ENCODE assay signal across 7 cellular contexts in genomic region chr11:73152861-73153483, GRCh38. TPM values are rescaled to one million over a fixed set of nuclear protein-coding genes. Genes with fewer than 3 reads are reported as not detected.
DNase-seq lines count a peak whose midpoint lies in the region; ATAC-seq and TF ChIP-seq lines count a peak whose summit lies in the region.

No MANE protein-coding gene starts in this region.

- no peaks in the 10 kb centered on the region for H3K9me2 ChIP-seq in PC-3 (replicated peaks; ENCODE audit: low read length)

- H3K4me3 ChIP-seq in PC-3 (ENCODE audit: low read length) (no peak overlapping the region), thyroid gland (replicated peaks in 1 of 3) (no peak overlapping the region)

- H3K27ac ChIP-seq in PC-3 (ENCODE audit: low read length) (no peak overlapping the region), thyroid gland (peak overlapping the region; percentile 8 to 29 (median 22))

- H3K9me3 ChIP-seq in PC-3 (ENCODE audit: low read length) (no peaks in the 10 kb centered on the region), thyroid gland (no peaks in the 10 kb centered on the region)

- POLR2A ChIA-PET in PC-3 (lab: Charles Lee; ENCODE audit: unreplicated experiment) = no interaction called here

- peak; percentile 16 for DNase-seq in PC-3
- DNase-seq in effector memory CD8-positive, alpha-beta T cell = peak; percentile 14 to 27 (median 25)
- peak; percentile 26 to 32 for DNase-seq in thyroid gland
- no peak for DNase-seq in NCI-H1092 treated with DMSO at 0.1 percent for 48 hours (lab: John Stamatoyannopoulos, UW)
- no peak for DNase-seq in EL

- peak; percentile 68 for ATAC-seq in HG02973 (IDR thresholded peaks at IDR 0.05; ENCODE audit: unreplicated experiment)
- peak; percentile 86 for ATAC-seq in PC-3
- peak; percentile 85 for ATAC-seq in effector memory CD8-positive, alpha-beta T cell (replicated peaks)

- H3K9me3 Mint-ChIP-seq in effector memory CD8-positive, alpha-beta T cell = no peaks in the 10 kb centered on the region

- peak overlapping the region; percentile 83 to 89 for H3K27ac Mint-ChIP-seq in effector memory CD8-positive, alpha-beta T cell

- no peak overlapping the region for H3K9ac ChIP-seq in PC-3 (ENCODE audit: low read length)

- H2AFZ ChIP-seq in PC-3 (ENCODE audit: low read length) = no peak overlapping the region

- WGBS in thyroid gland, 2 donors = 73 to 76% methylated on average over 6 of the region's 6 CpGs

- TF ChIP-seq CTCF in PC-3 (conservative IDR thresholded peaks at IDR 0.05; ENCODE audit: low read depth, low read length) (no peak), thyroid gland (IDR thresholded peaks at IDR 0.05) (no peak)

- intact Hi-C loops in PC-3 (cut with micrococcal nuclease) = no loop called here
- intact Hi-C loops in thyroid gland (cut with DNase I) = no loop called here

- H3K36me3 Mint-ChIP-seq in effector memory CD8-positive, alpha-beta T cell (ENCODE audit: insufficient read depth) = peaks cover 3% of the 10 kb centered on the region

- H3K36me3 ChIP-seq in PC-3 (ENCODE audit: low read depth, low read length) (no peaks in the 10 kb centered on the region), thyroid gland (no peaks in the 10 kb centered on the region)

- H3K4me1 ChIP-seq in PC-3 (ENCODE audit: insufficient read depth, low read length) (no peaks in the 10 kb centered on the region), thyroid gland (peaks cover 15 to 32% of the 10 kb centered on the region in 2 donors)

- H3F3A ChIP-seq in PC-3 (ENCODE audit: low read length, unreplicated experiment) = no peaks in the 10 kb centered on the region

- TF ChIP-seq POLR2A in GM19193 (IDR thresholded peaks at IDR 0.05; ENCODE audit: extremely low read depth, insufficient read depth, insufficient read length) = peak; percentile 76
- no peak for TF ChIP-seq POLR2A in thyroid gland (IDR thresholded peaks at IDR 0.05)

- no TSS peak for BruUV-seq in PC-3 (replicated peaks; lab: Mats Ljungman, UMichigan)

- H3K27me3 ChIP-seq in PC-3 (ENCODE audit: low read length) = no peaks in the 10 kb centered on the region
- no peaks in the 10 kb centered on the region for H3K27me3 ChIP-seq in thyroid gland

- peak overlapping the region; percentile 67 to 71 for H3K4me3 Mint-ChIP-seq in effector memory CD8-positive, alpha-beta T cell

- CTCF ChIA-PET in PC-3 (lab: Charles Lee) = no interaction called here

- no peaks in the 10 kb centered on the region for H4K20me1 ChIP-seq in PC-3 (ENCODE audit: low read length)

- H3K4me1 Mint-ChIP-seq in effector memory CD8-positive, alpha-beta T cell (ENCODE audit: low read depth in 2 of 2) = peaks cover 31 to 42% of the 10 kb centered on the region in 2 donors

- no peak overlapping the region for H3K4me2 ChIP-seq in PC-3 (ENCODE audit: low read length)

- H3K27me3 Mint-ChIP-seq in effector memory CD8-positive, alpha-beta T cell = no peaks in the 10 kb centered on the region

- H3K79me2 ChIP-seq in PC-3 (ENCODE audit: low read length) = no peaks in the 10 kb centered on the region

RNA-seq across cellular contexts. Expression of gene FCHSD2, which starts 10.9 kb away (rescaled TPM):
- total RNA-seq in PC-3 (2014; rRNA removed) (7.1 and 8.8 TPM in 2 replicates), thyroid gland (10 to 100 TPM; 13.5 to 21.7 (median 16.9) TPM)

Comparison
In these comparisons a context has a peak if more than half of its experiments do, and no peak if none do; other contexts are left out.
1. DNase-seq: peak in PC-3 (single experiment), effector memory CD8-positive, alpha-beta T cell (3 of 3) and thyroid gland (2 of 2); none in NCI-H1092 treated with DMSO at 0.1 percent for 48 hours (single experiment) and EL (single experiment).
2. Peak in every context shown above with its lines, with median percentiles within 50 percentile points of each other: ATAC-seq.